In the genomic region with DNA sequence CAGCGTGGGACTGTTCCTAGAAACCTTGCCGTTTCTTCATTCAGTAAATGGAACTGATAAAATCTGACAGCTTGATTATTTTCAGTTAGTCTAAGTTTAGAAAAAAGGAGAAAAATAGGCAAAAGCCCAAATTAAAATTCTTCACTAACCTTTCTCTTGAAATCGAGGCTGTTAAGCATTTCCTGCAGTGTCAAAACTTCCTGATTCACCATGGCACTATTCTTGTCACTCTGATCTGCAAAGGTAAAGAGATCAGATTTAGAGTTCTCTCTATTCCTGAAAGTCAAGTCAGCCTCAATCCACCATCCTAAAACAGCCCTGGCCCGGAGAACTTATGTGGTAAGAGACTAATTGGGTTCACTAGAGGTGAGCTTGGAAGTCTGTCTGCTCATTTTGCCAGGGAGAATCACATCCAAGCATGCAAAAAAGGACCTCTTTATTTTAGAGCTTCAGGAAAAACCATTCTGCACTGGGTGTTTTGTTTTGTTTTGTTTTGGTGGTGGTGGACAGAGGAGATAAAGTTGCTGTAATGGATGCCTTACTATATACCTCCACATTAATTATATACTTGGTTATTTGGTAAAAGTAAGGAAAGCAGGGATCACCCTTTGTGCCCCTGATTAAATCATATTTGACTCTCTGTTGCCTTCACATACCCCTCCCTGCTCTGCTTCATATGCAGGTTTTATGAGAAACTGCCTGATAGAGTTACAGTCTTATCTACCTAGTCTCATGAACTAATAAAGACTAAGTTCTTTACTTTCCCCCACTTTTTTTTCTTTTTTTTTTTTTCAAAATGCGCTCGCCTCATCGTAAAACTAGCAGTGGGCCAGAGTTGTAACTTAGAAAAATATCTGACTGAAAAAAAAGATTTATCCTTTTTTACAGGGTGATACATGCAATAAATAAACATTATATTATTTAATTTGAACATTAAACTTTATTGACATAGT, we compare ENCODE assay signal across 13 cellular contexts. TPM values are rescaled to one million over a fixed set of nuclear protein-coding genes. Genes with fewer than 3 reads are reported as not detected.
DNase-seq lines count a peak whose midpoint lies in the region; ATAC-seq and TF ChIP-seq lines count a peak whose summit lies in the region.
"Had no signal": no experiment of that assay in that cellular context is flagged by ENCODE, and none has a peak within 500 bp of the region (broad histone marks: within the 10 kb centered on the region; RNA-seq: fewer than 3 reads in every experiment).

No MANE protein-coding gene starts in this region.

- no peaks in the 10 kb centered on the region for H3K9me3 Mint-ChIP-seq in CD4-positive, alpha-beta memory T cell
- no peaks in the 10 kb centered on the region for H3K9me3 Mint-ChIP-seq in osteocyte (ENCODE audit: unreplicated experiment)
- H3K9me3 Mint-ChIP-seq: mesothelial cell of epicardium had no signal

- no peaks in the 10 kb centered on the region for H3K27me3 Mint-ChIP-seq in CD4-positive, alpha-beta memory T cell
- no peaks in the 10 kb centered on the region for H3K27me3 Mint-ChIP-seq in T-helper 17 cell
- H3K27me3 Mint-ChIP-seq in osteocyte (ENCODE audit: unreplicated experiment), result no peaks in the 10 kb centered on the region

- TF ChIP-seq CTCF in A673 (conservative IDR thresholded peaks at IDR 0.05; ENCODE audit: low read depth, low read length) (no peak), uterus (IDR thresholded peaks at IDR 0.05) (no peak), osteocyte (IDR thresholded peaks at IDR 0.05) (no peak)

- H3K27me3 ChIP-seq in A673 (replicated peaks; ENCODE audit: insufficient read depth, low read depth, low read length, poor library complexity) (no peaks in the 10 kb centered on the region), uterus (no peaks in the 10 kb centered on the region)
- no peaks in the 10 kb centered on the region for H3K27me3 ChIP-seq in CD4-positive, alpha-beta memory T cell (ENCODE audit: insufficient read depth, low read length)

- peak overlapping the region; percentile 28 to 86 (median 74) for H3K4me3 Mint-ChIP-seq in CD4-positive, alpha-beta memory T cell
- H3K4me3 Mint-ChIP-seq in T-helper 17 cell, result peak overlapping the region; percentile 83
- no peak overlapping the region for H3K4me3 Mint-ChIP-seq in osteocyte (ENCODE audit: unreplicated experiment)
- H3K4me3 Mint-ChIP-seq: mesothelial cell of epicardium had no signal

- H3K27ac Mint-ChIP-seq in CD4-positive, alpha-beta memory T cell, result peak overlapping the region; percentile 64 to 93 (median 87)
- H3K27ac Mint-ChIP-seq in T-helper 17 cell (peak overlapping the region; percentile 93), osteocyte (ENCODE audit: unreplicated experiment) (no peak overlapping the region)
- H3K27ac Mint-ChIP-seq: mesothelial cell of epicardium had no signal

- H3K9me3 ChIP-seq in A673 (ENCODE audit: low read depth, low read length, poor library complexity, severe bottlenecking) (no peaks in the 10 kb centered on the region), T-helper 17 cell (ENCODE audit: control insufficient read depth, low read length, poor library complexity, severe bottlenecking) (no peaks in the 10 kb centered on the region), uterus (no peaks in the 10 kb centered on the region)
- H3K9me3 ChIP-seq in CD4-positive, alpha-beta memory T cell (ENCODE audit: control insufficient read depth in 1 of 2, low read length in 2 of 2), result no peaks in the 10 kb centered on the region

- intact Hi-C loops in A673 (cut with micrococcal nuclease; ENCODE audit: unreplicated experiment), result no loop called here
- intact Hi-C loops in CD4-positive, alpha-beta memory T cell (cut with micrococcal nuclease), result loop anchor here (2.0 to 10.0 kb wide), 2 partner anchors 14 to 48 kb away; no protein-coding TSS in a partner anchor
- intact Hi-C loops in uterus (cut with DNase I; ENCODE audit: low total_unique reads), result no loop called here

- H3K4me1 ChIP-seq in A673 (ENCODE audit: insufficient read depth, low read length, poor library complexity, severe bottlenecking) (peaks cover 9% of the 10 kb centered on the region), uterus (no peaks in the 10 kb centered on the region)
- H3K4me1 ChIP-seq in CD4-positive, alpha-beta memory T cell (ENCODE audit: insufficient read depth, low read length), result peaks cover 96% of the 10 kb centered on the region

- DNase-seq in A673 (ENCODE audit: low spot score), result peak; percentile 12
- peak in 1 of 5 donors; percentile 11 for DNase-seq in CD4-positive, alpha-beta memory T cell
- DNase-seq in T-helper 17 cell, result no peak
- peak; percentile 23 for DNase-seq in fibroblast of gingiva (ENCODE audit: low read depth)
- DNase-seq in uterus, result no peak
- DNase-seq in osteocyte (ENCODE audit: extremely low spot score, unreplicated experiment), result no peak
- no peak for DNase-seq in GOT3 (lab: John Stamatoyannopoulos, UW)
- DNase-seq: central memory CD4-positive, alpha-beta T cell; COR-L47; NCI-H2227 treated with DMSO at 0.1 percent for 48 hours had no signal

- POLR2A ChIA-PET in A673 (lab: Charles Lee; ENCODE audit: low non-redundant PET), result no interaction called here
- POLR2A ChIA-PET in CD4-positive, alpha-beta memory T cell (lab: Charles Lee; ENCODE audit: partially characterized antibody), result interaction anchor here (0.6 to 8.3 kb wide), 7 partner anchors 9 to 89 kb away, joined by 3 to 91 read pairs (median 4); a partner anchor contains a TSS

- H3K4me3 ChIP-seq in A673 (ENCODE audit: low read depth, low read length, poor library complexity, severe bottlenecking) (no peak overlapping the region), uterus (no peak overlapping the region)
- peak overlapping the region in 1 of 2 donors; percentile 4 for H3K4me3 ChIP-seq in CD4-positive, alpha-beta memory T cell (ENCODE audit: low read length in 2 of 2)

- TF ChIP-seq POLR2A in uterus (IDR thresholded peaks at IDR 0.05), result no peak

- peaks cover 66 to 86% (median 76%) of the 10 kb centered on the region in 4 donors for H3K4me1 Mint-ChIP-seq in CD4-positive, alpha-beta memory T cell
- H3K4me1 Mint-ChIP-seq in T-helper 17 cell (peaks cover 60% of the 10 kb centered on the region), osteocyte (ENCODE audit: unreplicated experiment) (no peaks in the 10 kb centered on the region)

- no peaks in the 10 kb centered on the region for H3K36me3 ChIP-seq in A673 (ENCODE audit: insufficient read depth, low read length, poor library complexity, severe bottlenecking)
- no peaks in the 10 kb centered on the region for H3K36me3 ChIP-seq in CD4-positive, alpha-beta memory T cell (ENCODE audit: insufficient read depth, low read length)
- no peaks in the 10 kb centered on the region for H3K36me3 ChIP-seq in uterus

- peaks cover 31 to 43% of the 10 kb centered on the region in 2 donors for H3K36me3 Mint-ChIP-seq in CD4-positive, alpha-beta memory T cell
- H3K36me3 Mint-ChIP-seq in T-helper 17 cell (ENCODE audit: low read depth) (peaks cover 2% of the 10 kb centered on the region), osteocyte (ENCODE audit: unreplicated experiment) (no peaks in the 10 kb centered on the region)
- H3K36me3 Mint-ChIP-seq: mesothelial cell of epicardium had no signal

- ATAC-seq in T-helper 17 cell (peak; percentile 51), esophagus mucosa (no peak)
- ATAC-seq: Panc1 had no signal

- BruUV-seq in A673 (replicated peaks; lab: Mats Ljungman, UMichigan), result no TSS peak

- CTCF ChIA-PET in A673 (lab: Charles Lee), result no interaction called here
- CTCF ChIA-PET in CD4-positive, alpha-beta memory T cell (lab: Charles Lee; ENCODE audit: partially characterized antibody), result interaction anchor here (1.0 to 7.1 kb wide), 3 partner anchors 15 to 89 kb away, joined by 3 to 98 read pairs (median 8); no protein-coding TSS in a partner anchor

- H3K27ac ChIP-seq in A673 (ENCODE audit: low read depth, low read length, poor library complexity, severe bottlenecking) (peak overlapping the region; percentile 5), uterus (no peak overlapping the region)
- H3K27ac ChIP-seq in CD4-positive, alpha-beta memory T cell (ENCODE audit: low read depth, low read length), result peak overlapping the region; percentile 56

RNA-seq across cellular contexts. Expression of a gene that starts 52.6 kb away (rescaled TPM):
- total RNA-seq in A673 (2021) (69.5 and 76.5 TPM in 2 replicates), T-helper 17 cell (10 to 100 TPM; 80.7 to 86.4 TPM), uterus (10 to 100 TPM; 20.7 to 83.0 (median 56.1) TPM), osteocyte (74.0 and 76.5 TPM in 2 replicates), esophagus mucosa (51.0 TPM)
- total RNA-seq in CD4-positive, alpha-beta memory T cell, result 100 to 1,000 TPM; 130 TPM
- polyA plus RNA-seq in CD4-positive, alpha-beta memory T cell, result 100 to 1,000 TPM; 221 to 230 TPM

Comparison
In these comparisons a context has a peak if more than half of its experiments do, and no peak if none do; other contexts are left out.
1. DNase-seq: peak in A673 (single experiment) and fibroblast of gingiva (single experiment); none in T-helper 17 cell (0 of 3), uterus (0 of 2), osteocyte (single experiment) and GOT3 (single experiment).
2. H3K27ac ChIP-seq: peak in A673 (single experiment) and CD4-positive, alpha-beta memory T cell (single experiment); none in uterus (0 of 2).